In genomic region chrX:12967711-12968465, GRCh38 we compare ENCODE assay signal across 13 cellular contexts. TPM values are rescaled to one million over a fixed set of nuclear protein-coding genes. Genes with fewer than 3 reads are reported as not detected.
DNase-seq lines count a peak whose midpoint lies in the region; ATAC-seq and TF ChIP-seq lines count a peak whose summit lies in the region.
"Had no signal": no experiment of that assay in that cellular context is flagged by ENCODE, and none has a peak within 500 bp of the region (broad histone marks: within the 10 kb centered on the region; RNA-seq: fewer than 3 reads in every experiment).

No MANE protein-coding gene starts in this region.

- H3K4me1 ChIP-seq in spleen, result peaks cover 0 to 59% (median 45%) of the 10 kb centered on the region in 6 donors

- H3K9me3 ChIP-seq in KOPT-K1 (ENCODE audit: insufficient read depth, low read length, poor library complexity, severe bottlenecking) (no peaks in the 10 kb centered on the region), spleen (no peaks in the 10 kb centered on the region)

- no peaks in the 10 kb centered on the region for H3K9me3 Mint-ChIP-seq in activated naive CD8-positive, alpha-beta T cell treated with anti-CD3 and anti-CD28 coated beads for 36 hours
- no peaks in the 10 kb centered on the region for H3K9me3 Mint-ChIP-seq in endothelial cell (ENCODE audit: unreplicated experiment)

- H3K4me3 ChIP-seq in spleen, result peak overlapping the region in 1 of 8 donors; percentile 21

- H3K36me3 Mint-ChIP-seq in activated naive CD8-positive, alpha-beta T cell treated with anti-CD3 and anti-CD28 coated beads for 36 hours, result peaks cover 9% of the 10 kb centered on the region
- no peaks in the 10 kb centered on the region for H3K36me3 Mint-ChIP-seq in endothelial cell (ENCODE audit: low read depth, unreplicated experiment)

- no peaks in the 10 kb centered on the region for H3K36me3 ChIP-seq in KOPT-K1 (ENCODE audit: insufficient read depth, low read length)
- no peaks in the 10 kb centered on the region for H3K36me3 ChIP-seq in spleen

- H3K4me3 Mint-ChIP-seq in activated naive CD8-positive, alpha-beta T cell treated with anti-CD3 and anti-CD28 coated beads for 36 hours, result peak overlapping the region; percentile 74
- H3K4me3 Mint-ChIP-seq in endothelial cell (ENCODE audit: unreplicated experiment), result no peak overlapping the region

- TF ChIP-seq CTCF in spleen (IDR thresholded peaks at IDR 0.05 in 8 of 11, conservative IDR thresholded peaks at IDR 0.05 in 3 of 11) (no peak), endothelial cell (IDR thresholded peaks at IDR 0.05; ENCODE audit: unreplicated experiment) (no peak)

- DNase-seq in activated CD4-positive, alpha-beta T cell treated with anti-CD3 and anti-CD28 coated beads for 48 hours, result peak; percentile 52
- no peak for DNase-seq in activated CD4-positive, alpha-beta T cell treated with anti-CD3 and anti-CD28 coated beads for 1 hour
- no peak for DNase-seq in activated naive CD8-positive, alpha-beta T cell treated with anti-CD3 and anti-CD28 coated beads for 36 hours
- DNase-seq in spleen (peak; percentile 79), SW480 (ENCODE audit: low spot score) (no peak), endothelial cell (ENCODE audit: low spot score) (no peak)
- DNase-seq: foreskin melanocyte, KBM-7, NCI-H1436 treated with DMSO at 0.1 percent for 48 hours, NCI-H748 treated with DMSO at 0.1 percent for 48 hours, T-helper 9 cell had no signal

- WGBS in spleen, 5 donors, result 25 to 71% (median 49%) methylated on average over 8 to 15 of the region's 15 CpGs

- TF ChIP-seq POLR2A in spleen (IDR thresholded peaks at IDR 0.05), result no peak

- intact Hi-C loops in spleen (cut with DNase I; ENCODE audit: low total_unique reads), result no loop called here

- peaks cover 45% of the 10 kb centered on the region for H3K4me1 Mint-ChIP-seq in activated naive CD8-positive, alpha-beta T cell treated with anti-CD3 and anti-CD28 coated beads for 36 hours
- H3K4me1 Mint-ChIP-seq in endothelial cell (ENCODE audit: unreplicated experiment), result peaks cover 26% of the 10 kb centered on the region

- H3K27ac ChIP-seq in KOPT-K1 (ENCODE audit: low read depth, low read length, poor library complexity, severe bottlenecking) (peak overlapping the region; percentile 65), spleen (peak overlapping the region; percentile 44 to 98 (median 79))

- peak overlapping the region; percentile 92 for H3K27ac Mint-ChIP-seq in activated naive CD8-positive, alpha-beta T cell treated with anti-CD3 and anti-CD28 coated beads for 36 hours
- H3K27ac Mint-ChIP-seq in endothelial cell (ENCODE audit: unreplicated experiment), result no peak overlapping the region

- no peaks in the 10 kb centered on the region for H3K27me3 Mint-ChIP-seq in activated naive CD8-positive, alpha-beta T cell treated with anti-CD3 and anti-CD28 coated beads for 36 hours
- H3K27me3 Mint-ChIP-seq in endothelial cell (ENCODE audit: unreplicated experiment), result no peaks in the 10 kb centered on the region

- H3K27me3 ChIP-seq in spleen (replicated peaks in 1 of 7), result peaks cover 0 to 4% (median 0%) of the 10 kb centered on the region in 7 donors

- ATAC-seq in GM18519 (IDR thresholded peaks at IDR 0.05; ENCODE audit: low FRiP score, unreplicated experiment), result no peak

RNA-seq across cellular contexts. Expression of gene TMSB4X, which starts 7.0 kb away (rescaled TPM):
- 1,000 to 10,000 TPM; 3,478 to 3,646 TPM for total RNA-seq in activated naive CD8-positive, alpha-beta T cell treated with anti-CD3 and anti-CD28 coated beads for 36 hours
- total RNA-seq in spleen (over 10,000 TPM in 3 of 7 donors, 1,000 to 10,000 TPM in 4; 6,343 to 12,135 (median 6,919) TPM), endothelial cell (ENCODE audit: unreplicated experiment) (3,201 TPM)
- over 10,000 TPM; 14,844 to 19,174 (median 17,521) TPM for polyA plus RNA-seq in spleen

Comparison
In these comparisons a context has a peak if more than half of its experiments do, and no peak if none do; other contexts are left out.
1. DNase-seq: peak in activated CD4-positive, alpha-beta T cell treated with anti-CD3 and anti-CD28 coated beads for 48 hours (single experiment) and spleen (single experiment); none in activated CD4-positive, alpha-beta T cell treated with anti-CD3 and anti-CD28 coated beads for 1 hour (single experiment), activated naive CD8-positive, alpha-beta T cell treated with anti-CD3 and anti-CD28 coated beads for 36 hours (single experiment), SW480 (single experiment) and endothelial cell (single experiment).